In genomic region chr4:77015390-77015789, GRCh38 we compare ENCODE assay signal across 14 cellular contexts.
A peak's percentile ranks its signal among the peaks of the same experiment; 100 is the strongest.
DNase-seq lines count a peak whose midpoint lies in the region; ATAC-seq and TF ChIP-seq lines count a peak whose summit lies in the region.
"Had no signal": no experiment of that assay in that cellular context is flagged by ENCODE, and none has a peak within 500 bp of the region (broad histone marks: within the 10 kb centered on the region; RNA-seq: fewer than 3 reads in every experiment).

No MANE protein-coding gene starts in this region.

- H3K79me2 ChIP-seq in hepatocyte: peaks cover 2% of the 10 kb centered on the region

- in situ Hi-C loops in SK-MEL-5 (cut with HindIII; ENCODE audit: low pct_unique_long_range_greater_than_20kb, low sequenced_read_pairs): no loop called here

- peak; percentile 64 to 68 for ATAC-seq in activated naive CD4-positive, alpha-beta T cell treated with anti-CD3 and anti-CD28 coated beads, Interleukin-2, amount 50 U/mL, for 72 hours
- no peak for ATAC-seq in HG02642 (IDR thresholded peaks at IDR 0.05; ENCODE audit: poor library complexity, unreplicated experiment)
- ATAC-seq in HG02588 (IDR thresholded peaks at IDR 0.05; ENCODE audit: unreplicated experiment): no peak
- ATAC-seq: esophagus mucosa had no signal

- TF ChIP-seq CTCF in fibroblast of pulmonary artery (IDR thresholded peaks at IDR 0.05; ENCODE audit: low read length, missing control alignments) (no peak), hepatocyte (IDR thresholded peaks at IDR 0.05; ENCODE audit: poor library complexity) (no peak)

- no peak for DNase-seq in activated naive CD4-positive, alpha-beta T cell treated with anti-CD3 and anti-CD28 coated beads, Interleukin-2, amount 50 U/mL, for 72 hours (ENCODE audit: low spot score in 2 of 2)
- no peak for DNase-seq in activated naive CD4-positive, alpha-beta T cell treated with anti-CD3 and anti-CD28 coated beads, Interleukin-2, amount 50 U/mL, for 16 hours
- peak; percentile 2 for DNase-seq in SK-MEL-5 (ENCODE audit: low read depth, low spot score)
- DNase-seq in fibroblast of pulmonary artery (ENCODE audit: low read depth): peak; percentile 41
- no peak for DNase-seq in SKM-1 (lab: John Stamatoyannopoulos, UW; ENCODE audit: unreplicated experiment)
- no peak for DNase-seq in hepatocyte (ENCODE audit: low spot score)
- DNase-seq: activated CD4-positive, CD25-positive, alpha-beta regulatory T cell treated with anti-CD3 and anti-CD28 coated beads, Interleukin-2, amount 50 U/mL, for 72 hours; NCI-H1092 had no signal

- no peaks in the 10 kb centered on the region for H3K9me3 ChIP-seq in hepatocyte (ENCODE audit: low read depth)

- no peak overlapping the region for H2AFZ ChIP-seq in hepatocyte

- H3K27ac ChIP-seq in hepatocyte: no peak overlapping the region
- H3K27ac ChIP-seq: SK-N-MC had no signal

- H3K27me3 ChIP-seq in hepatocyte: no peaks in the 10 kb centered on the region

- H3K4me1 ChIP-seq in hepatocyte (ENCODE audit: insufficient read depth): no peaks in the 10 kb centered on the region

- no peaks in the 10 kb centered on the region for H3K9me3 Mint-ChIP-seq in activated naive CD4-positive, alpha-beta T cell treated with anti-CD3 and anti-CD28 coated beads, Interleukin-2, amount 50 U/mL, for 72 hours
- H3K9me3 Mint-ChIP-seq: neural crest cell, type B pancreatic cell had no signal

- H3K4me2 ChIP-seq in hepatocyte: no peak overlapping the region

- peaks cover 12 to 27% of the 10 kb centered on the region in 2 donors for H3K36me3 Mint-ChIP-seq in activated naive CD4-positive, alpha-beta T cell treated with anti-CD3 and anti-CD28 coated beads, Interleukin-2, amount 50 U/mL, for 72 hours

- no peaks in the 10 kb centered on the region for H3K36me3 ChIP-seq in hepatocyte (replicated peaks; ENCODE audit: insufficient read depth, low read depth)

- H3K9me2 ChIP-seq in hepatocyte (replicated peaks; ENCODE audit: insufficient read depth): no peaks in the 10 kb centered on the region

- no peaks in the 10 kb centered on the region for H4K20me1 ChIP-seq in hepatocyte (ENCODE audit: insufficient read depth, poor library complexity, severe bottlenecking)

- 45% methylated on average over 1 of the region's 1 CpG for WGBS in hepatocyte (ENCODE audit: low lambda C conversion rate, missing lambda C conversion rate)

- H3K4me3 ChIP-seq in fibroblast of pulmonary artery (replicated peaks; ENCODE audit: low read depth, low read length) (no peak overlapping the region), hepatocyte (no peak overlapping the region)
- H3K4me3 ChIP-seq: SK-N-MC had no signal

- H3K27ac Mint-ChIP-seq in activated naive CD4-positive, alpha-beta T cell treated with anti-CD3 and anti-CD28 coated beads, Interleukin-2, amount 50 U/mL, for 72 hours: no peak overlapping the region
- H3K27ac Mint-ChIP-seq: type B pancreatic cell had no signal

Comparison
In these comparisons a context has a peak if more than half of its experiments do, and no peak if none do; other contexts are left out.
1. ATAC-seq: peak in activated naive CD4-positive, alpha-beta T cell treated with anti-CD3 and anti-CD28 coated beads, Interleukin-2, amount 50 U/mL, for 72 hours (2 of 2); none in HG02642 (single experiment) and HG02588 (single experiment).
2. DNase-seq: peak in SK-MEL-5 (single experiment) and fibroblast of pulmonary artery (single experiment); none in activated naive CD4-positive, alpha-beta T cell treated with anti-CD3 and anti-CD28 coated beads, Interleukin-2, amount 50 U/mL, for 72 hours (0 of 2), activated naive CD4-positive, alpha-beta T cell treated with anti-CD3 and anti-CD28 coated beads, Interleukin-2, amount 50 U/mL, for 16 hours (single experiment), SKM-1 (single experiment) and hepatocyte (single experiment).